1 cellular context compared by ENCODE assay signal in the genomic region with DNA sequence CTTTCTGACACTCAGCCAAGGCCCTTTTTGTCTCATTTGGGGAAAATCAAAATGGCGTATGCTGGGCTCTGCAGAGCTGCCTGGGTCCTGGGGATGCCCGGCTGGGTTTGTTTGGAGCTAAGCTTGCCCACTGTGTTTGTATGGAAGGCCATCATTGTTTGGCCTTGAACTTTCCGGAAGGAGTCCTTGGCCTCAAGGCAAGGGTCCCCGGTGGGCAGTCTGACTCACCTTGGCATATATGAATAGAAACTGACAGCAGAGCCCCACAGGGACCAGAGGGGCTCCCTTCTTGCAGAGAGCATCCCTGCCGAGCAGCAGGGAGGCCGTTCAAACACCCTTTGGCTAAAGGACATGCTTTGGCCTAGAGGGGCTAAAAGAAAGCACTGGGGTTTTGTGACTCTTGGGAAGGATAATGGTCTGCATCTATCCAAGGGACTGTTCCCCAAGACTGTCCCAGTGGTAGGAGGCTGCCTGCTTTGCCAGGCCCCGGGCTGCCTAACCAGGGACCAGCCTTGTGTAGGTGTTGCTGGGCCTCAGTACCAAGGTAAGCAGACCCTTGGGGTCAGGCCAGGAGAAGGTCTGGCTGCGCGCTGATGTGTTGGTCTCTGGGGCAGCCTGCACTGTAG.
TF ChIP-seq lines count a peak whose summit lies in the region.

No MANE protein-coding gene starts in this region.

TF ChIP-seq in IMR-90, 13 proteins besides CTCF, POLR2A, EP300 and RAD21:
- no peak for TF ChIP-seq NFE2L2 (IDR thresholded peaks at IDR 0.05; ENCODE audit: low read depth, low read length)
- no peak for TF ChIP-seq CHD1 (IDR thresholded peaks at IDR 0.05; ENCODE audit: low read depth, low read length)
- no peak for TF ChIP-seq BHLHE40 (IDR thresholded peaks at IDR 0.05; ENCODE audit: low read depth, low read length)
- no peak for TF ChIP-seq CEBPB (IDR thresholded peaks at IDR 0.05; ENCODE audit: low read depth, low read length)
- no peak for TF ChIP-seq MXI1 (IDR thresholded peaks at IDR 0.05; ENCODE audit: borderline replicate concordance, low read depth, low read length)
- no peak for TF ChIP-seq RFX5 (IDR thresholded peaks at IDR 0.05; ENCODE audit: low read depth, low read length)
